Comparison of ENCODE assay signal across 1 cellular context in the genomic region with DNA sequence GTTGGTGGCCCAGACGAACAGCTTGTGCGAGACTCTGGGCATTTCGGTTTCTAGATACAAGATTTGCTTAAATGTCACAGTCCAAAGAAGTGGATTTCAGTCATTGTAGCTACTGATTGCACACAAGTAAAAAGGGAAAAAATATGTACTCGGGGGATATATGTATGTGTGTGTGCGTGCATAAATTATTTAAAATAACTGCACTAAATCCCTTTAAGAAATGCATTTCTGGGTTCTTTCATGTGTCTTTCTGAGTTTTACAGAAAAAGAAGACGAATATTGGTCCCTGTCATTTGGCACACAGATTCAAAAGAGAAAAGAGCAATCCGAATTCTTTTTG.
TF ChIP-seq lines count a peak whose summit lies in the region.

No MANE protein-coding gene starts in this region.

TF ChIP-seq in GM12878, 131 proteins besides CTCF, POLR2A, EP300 and RAD21:
- TF ChIP-seq, protein P1, sequence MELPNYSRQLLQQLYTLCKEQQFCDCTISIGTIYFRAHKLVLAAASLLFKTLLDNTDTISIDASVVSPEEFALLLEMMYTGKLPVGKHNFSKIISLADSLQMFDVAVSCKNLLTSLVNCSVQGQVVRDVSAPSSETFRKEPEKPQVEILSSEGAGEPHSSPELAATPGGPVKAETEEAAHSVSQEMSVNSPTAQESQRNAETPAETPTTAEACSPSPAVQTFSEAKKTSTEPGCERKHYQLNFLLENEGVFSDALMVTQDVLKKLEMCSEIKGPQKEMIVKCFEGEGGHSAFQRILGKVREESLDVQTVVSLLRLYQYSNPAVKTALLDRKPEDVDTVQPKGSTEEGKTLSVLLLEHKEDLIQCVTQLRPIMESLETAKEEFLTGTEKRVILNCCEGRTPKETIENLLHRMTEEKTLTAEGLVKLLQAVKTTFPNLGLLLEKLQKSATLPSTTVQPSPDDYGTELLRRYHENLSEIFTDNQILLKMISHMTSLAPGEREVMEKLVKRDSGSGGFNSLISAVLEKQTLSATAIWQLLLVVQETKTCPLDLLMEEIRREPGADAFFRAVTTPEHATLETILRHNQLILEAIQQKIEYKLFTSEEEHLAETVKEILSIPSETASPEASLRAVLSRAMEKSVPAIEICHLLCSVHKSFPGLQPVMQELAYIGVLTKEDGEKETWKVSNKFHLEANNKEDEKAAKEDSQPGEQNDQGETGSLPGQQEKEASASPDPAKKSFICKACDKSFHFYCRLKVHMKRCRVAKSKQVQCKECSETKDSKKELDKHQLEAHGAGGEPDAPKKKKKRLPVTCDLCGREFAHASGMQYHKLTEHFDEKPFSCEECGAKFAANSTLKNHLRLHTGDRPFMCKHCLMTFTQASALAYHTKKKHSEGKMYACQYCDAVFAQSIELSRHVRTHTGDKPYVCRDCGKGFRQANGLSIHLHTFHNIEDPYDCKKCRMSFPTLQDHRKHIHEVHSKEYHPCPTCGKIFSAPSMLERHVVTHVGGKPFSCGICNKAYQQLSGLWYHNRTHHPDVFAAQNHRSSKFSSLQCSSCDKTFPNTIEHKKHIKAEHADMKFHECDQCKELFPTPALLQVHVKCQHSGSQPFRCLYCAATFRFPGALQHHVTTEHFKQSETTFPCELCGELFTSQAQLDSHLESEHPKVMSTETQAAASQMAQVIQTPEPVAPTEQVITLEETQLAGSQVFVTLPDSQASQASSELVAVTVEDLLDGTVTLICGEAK (IDR thresholded peaks at IDR 0.05; ENCODE audit: borderline replicate concordance): no peak
- TF ChIP-seq ZZZ3 (IDR thresholded peaks at IDR 0.05; ENCODE audit: control insufficient read depth, insufficient read length, low read depth) (no peak), MEF2B (IDR thresholded peaks at IDR 0.05; ENCODE audit: partially characterized antibody, poor library complexity, severe bottlenecking) (no peak), ASH2L (IDR thresholded peaks at IDR 0.05; ENCODE audit: borderline replicate concordance, low read depth) (no peak), PAX5 (IDR thresholded peaks at IDR 0.05; ENCODE audit: borderline replicate concordance, low read depth, low read length) (no peak), RFX5 (IDR thresholded peaks at IDR 0.05; ENCODE audit: low read depth, low read length) (no peak), KLF5 (IDR thresholded peaks at IDR 0.05; ENCODE audit: partially characterized antibody) (no peak), RB1 (IDR thresholded peaks at IDR 0.05; ENCODE audit: borderline replicate concordance) (no peak), NR2C1 (IDR thresholded peaks at IDR 0.05) (no peak), BMI1 (IDR thresholded peaks at IDR 0.05; ENCODE audit: borderline replicate concordance) (no peak), SMAD1 (IDR thresholded peaks at IDR 0.05; ENCODE audit: low read depth, partially characterized antibody) (no peak), POLR2AphosphoS5 (IDR thresholded peaks at IDR 0.05; ENCODE audit: low read length) (no peak), SMC3 (IDR thresholded peaks at IDR 0.05; ENCODE audit: borderline replicate concordance, low read length) (no peak), MTA2 (IDR thresholded peaks at IDR 0.05; ENCODE audit: low read depth) (no peak), ZNF622 (IDR thresholded peaks at IDR 0.05) (no peak)
- TF ChIP-seq, protein P2, sequence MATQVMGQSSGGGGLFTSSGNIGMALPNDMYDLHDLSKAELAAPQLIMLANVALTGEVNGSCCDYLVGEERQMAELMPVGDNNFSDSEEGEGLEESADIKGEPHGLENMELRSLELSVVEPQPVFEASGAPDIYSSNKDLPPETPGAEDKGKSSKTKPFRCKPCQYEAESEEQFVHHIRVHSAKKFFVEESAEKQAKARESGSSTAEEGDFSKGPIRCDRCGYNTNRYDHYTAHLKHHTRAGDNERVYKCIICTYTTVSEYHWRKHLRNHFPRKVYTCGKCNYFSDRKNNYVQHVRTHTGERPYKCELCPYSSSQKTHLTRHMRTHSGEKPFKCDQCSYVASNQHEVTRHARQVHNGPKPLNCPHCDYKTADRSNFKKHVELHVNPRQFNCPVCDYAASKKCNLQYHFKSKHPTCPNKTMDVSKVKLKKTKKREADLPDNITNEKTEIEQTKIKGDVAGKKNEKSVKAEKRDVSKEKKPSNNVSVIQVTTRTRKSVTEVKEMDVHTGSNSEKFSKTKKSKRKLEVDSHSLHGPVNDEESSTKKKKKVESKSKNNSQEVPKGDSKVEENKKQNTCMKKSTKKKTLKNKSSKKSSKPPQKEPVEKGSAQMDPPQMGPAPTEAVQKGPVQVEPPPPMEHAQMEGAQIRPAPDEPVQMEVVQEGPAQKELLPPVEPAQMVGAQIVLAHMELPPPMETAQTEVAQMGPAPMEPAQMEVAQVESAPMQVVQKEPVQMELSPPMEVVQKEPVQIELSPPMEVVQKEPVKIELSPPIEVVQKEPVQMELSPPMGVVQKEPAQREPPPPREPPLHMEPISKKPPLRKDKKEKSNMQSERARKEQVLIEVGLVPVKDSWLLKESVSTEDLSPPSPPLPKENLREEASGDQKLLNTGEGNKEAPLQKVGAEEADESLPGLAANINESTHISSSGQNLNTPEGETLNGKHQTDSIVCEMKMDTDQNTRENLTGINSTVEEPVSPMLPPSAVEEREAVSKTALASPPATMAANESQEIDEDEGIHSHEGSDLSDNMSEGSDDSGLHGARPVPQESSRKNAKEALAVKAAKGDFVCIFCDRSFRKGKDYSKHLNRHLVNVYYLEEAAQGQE (IDR thresholded peaks at IDR 0.05; ENCODE audit: low read depth, low read length): no peak
- TF ChIP-seq, protein P3, sequence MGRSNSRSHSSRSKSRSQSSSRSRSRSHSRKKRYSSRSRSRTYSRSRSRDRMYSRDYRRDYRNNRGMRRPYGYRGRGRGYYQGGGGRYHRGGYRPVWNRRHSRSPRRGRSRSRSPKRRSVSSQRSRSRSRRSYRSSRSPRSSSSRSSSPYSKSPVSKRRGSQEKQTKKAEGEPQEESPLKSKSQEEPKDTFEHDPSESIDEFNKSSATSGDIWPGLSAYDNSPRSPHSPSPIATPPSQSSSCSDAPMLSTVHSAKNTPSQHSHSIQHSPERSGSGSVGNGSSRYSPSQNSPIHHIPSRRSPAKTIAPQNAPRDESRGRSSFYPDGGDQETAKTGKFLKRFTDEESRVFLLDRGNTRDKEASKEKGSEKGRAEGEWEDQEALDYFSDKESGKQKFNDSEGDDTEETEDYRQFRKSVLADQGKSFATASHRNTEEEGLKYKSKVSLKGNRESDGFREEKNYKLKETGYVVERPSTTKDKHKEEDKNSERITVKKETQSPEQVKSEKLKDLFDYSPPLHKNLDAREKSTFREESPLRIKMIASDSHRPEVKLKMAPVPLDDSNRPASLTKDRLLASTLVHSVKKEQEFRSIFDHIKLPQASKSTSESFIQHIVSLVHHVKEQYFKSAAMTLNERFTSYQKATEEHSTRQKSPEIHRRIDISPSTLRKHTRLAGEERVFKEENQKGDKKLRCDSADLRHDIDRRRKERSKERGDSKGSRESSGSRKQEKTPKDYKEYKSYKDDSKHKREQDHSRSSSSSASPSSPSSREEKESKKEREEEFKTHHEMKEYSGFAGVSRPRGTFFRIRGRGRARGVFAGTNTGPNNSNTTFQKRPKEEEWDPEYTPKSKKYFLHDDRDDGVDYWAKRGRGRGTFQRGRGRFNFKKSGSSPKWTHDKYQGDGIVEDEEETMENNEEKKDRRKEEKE (IDR thresholded peaks at IDR 0.05): no peak
- TF ChIP-seq, protein P4, sequence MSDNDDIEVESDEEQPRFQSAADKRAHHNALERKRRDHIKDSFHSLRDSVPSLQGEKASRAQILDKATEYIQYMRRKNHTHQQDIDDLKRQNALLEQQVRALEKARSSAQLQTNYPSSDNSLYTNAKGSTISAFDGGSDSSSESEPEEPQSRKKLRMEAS (IDR thresholded peaks at IDR 0.05; ENCODE audit: low read depth, low read length): no peak
